In genomic region chr6:40868091-40868865, GRCh38 we compare ENCODE assay signal across 6 cellular contexts.
DNase-seq lines count a peak whose midpoint lies in the region; ATAC-seq and TF ChIP-seq lines count a peak whose summit lies in the region.
"Not testable (repeated sequence)": the region's sequence is repeated elsewhere in the genome, so short reads cannot be mapped to it uniquely, and the experiment has no call there.

No MANE protein-coding gene starts in this region.

- H2BK120ac ChIP-seq in trophoblast cell (ENCODE audit: insufficient read depth, low read length, poor library complexity), result not testable (repeated sequence)

- not testable (repeated sequence) for H4K8ac ChIP-seq in trophoblast cell (ENCODE audit: low read depth, low read length)

- H4K91ac ChIP-seq in trophoblast cell (ENCODE audit: low read depth, low read length), result not testable (repeated sequence)

- not testable (repeated sequence) for H2BK5ac ChIP-seq in trophoblast cell (ENCODE audit: low read depth, low read length, poor library complexity)

- H3K4me1 Mint-ChIP-seq in GM23338, result peaks cover 12% of the 10 kb centered on the region
- H3K4me1 Mint-ChIP-seq in endodermal cell, result not testable (repeated sequence)
- peaks cover 10% of the 10 kb centered on the region for H3K4me1 Mint-ChIP-seq in mesothelial cell of epicardium
- peaks cover 16% of the 10 kb centered on the region for H3K4me1 Mint-ChIP-seq in nephron progenitor cell

- peak overlapping the region; percentile 53 for H3K14ac ChIP-seq in trophoblast cell (ENCODE audit: low read length)

- not testable (repeated sequence) for H3K36me3 ChIP-seq in GM23338 (ENCODE audit: insufficient read depth); endodermal cell (ENCODE audit: control insufficient read depth, insufficient read depth, low read length); trophoblast cell (ENCODE audit: control insufficient read depth in 1 of 2, insufficient read depth in 2 of 2, low read length in 2 of 2)

- not testable (repeated sequence) for H4K12ac ChIP-seq in trophoblast cell (ENCODE audit: low read depth, low read length)

- peaks cover 15% of the 10 kb centered on the region for H3K9me3 ChIP-seq in endodermal cell (ENCODE audit: control insufficient read depth, low read length)
- not testable (repeated sequence) for H3K9me3 ChIP-seq in trophoblast cell (ENCODE audit: insufficient read depth, low read depth, low read length)

- H3K4me3 Mint-ChIP-seq in GM23338, mesothelial cell of epicardium: not testable (repeated sequence)
- H3K4me3 Mint-ChIP-seq in endodermal cell, result peak overlapping the region; percentile 3
- H3K4me3 Mint-ChIP-seq in nephron progenitor cell, result peak overlapping the region; percentile 8

- not testable (repeated sequence) for H3K4ac ChIP-seq in trophoblast cell (ENCODE audit: low read depth, low read length)

- H2AK5ac ChIP-seq in trophoblast cell (ENCODE audit: low read length), result not testable (repeated sequence)

- H3K4me2 ChIP-seq in GM23338; trophoblast cell (ENCODE audit: low read length): not testable (repeated sequence)

- not testable (repeated sequence) for TF ChIP-seq CTCF in GM23338 (conservative IDR thresholded peaks at IDR 0.05; ENCODE audit: low read depth in 2 of 2); endodermal cell (conservative IDR thresholded peaks at IDR 0.05); mesothelial cell of epicardium (IDR thresholded peaks at IDR 0.05; ENCODE audit: unreplicated experiment); nephron progenitor cell (IDR thresholded peaks at IDR 0.05)

- peak overlapping the region; percentile 84 for H2AFZ ChIP-seq in GM23338
- H2AFZ ChIP-seq in trophoblast cell (ENCODE audit: insufficient read depth, low read length, poor library complexity), result not testable (repeated sequence)

- H3K79me1 ChIP-seq in trophoblast cell (ENCODE audit: low read length), result not testable (repeated sequence)

- WGBS in endodermal cell (ENCODE audit: insufficient coverage in 1 of 2, insufficient read length in 1 of 2), 2 experiments, result 51 to 65% methylated on average over 14 of the region's 14 CpGs
- no CpG with 5 or more reads among the region's 14 CpGs for WGBS in trophoblast cell (ENCODE audit: extremely low coverage, insufficient coverage, insufficient read length)

- H4K20me1 ChIP-seq in GM23338 (replicated peaks; ENCODE audit: insufficient read depth), result not testable (repeated sequence)

- not testable (repeated sequence) for H3K9ac ChIP-seq in endodermal cell (ENCODE audit: extremely low read depth, low read length, poor library complexity, severe bottlenecking); trophoblast cell (ENCODE audit: low read length)

- H3K27ac ChIP-seq in GM23338 (ENCODE audit: low read depth); endodermal cell (ENCODE audit: low read depth, low read length); trophoblast cell (ENCODE audit: low read depth, low read length): not testable (repeated sequence)

- not testable (repeated sequence) for H3K9me3 Mint-ChIP-seq in GM23338, endodermal cell, mesothelial cell of epicardium, nephron progenitor cell

- H3K9me2 ChIP-seq in GM23338 (ENCODE audit: insufficient read depth), result not testable (repeated sequence)

- not testable (repeated sequence) for H3K4me3 ChIP-seq in GM23338; trophoblast cell (ENCODE audit: low read depth, low read length)
- peak overlapping the region; percentile 54 for H3K4me3 ChIP-seq in endodermal cell (ENCODE audit: low read length)

- H3K18ac ChIP-seq in trophoblast cell (ENCODE audit: low read length), result not testable (repeated sequence)

- not testable (repeated sequence) for ATAC-seq in GM23338

- H3K27ac Mint-ChIP-seq in GM23338 (peak overlapping the region; percentile 70), mesothelial cell of epicardium (peak overlapping the region; percentile 35), nephron progenitor cell (peak overlapping the region; percentile 60)
- not testable (repeated sequence) for H3K27ac Mint-ChIP-seq in endodermal cell

- H3K4me1 ChIP-seq in GM23338 (ENCODE audit: insufficient read depth), result peaks cover 11% of the 10 kb centered on the region
- not testable (repeated sequence) for H3K4me1 ChIP-seq in endodermal cell (ENCODE audit: control insufficient read depth, insufficient read depth, low read length); trophoblast cell (ENCODE audit: control insufficient read depth in 1 of 2, insufficient read depth in 2 of 2, low read length in 2 of 2)

- not testable (repeated sequence) for H3F3A ChIP-seq in GM23338 (replicated peaks; ENCODE audit: low read depth)

- not testable (repeated sequence) for H2BK12ac ChIP-seq in trophoblast cell (ENCODE audit: low read length)

- H3K23ac ChIP-seq in trophoblast cell (ENCODE audit: low read length), result not testable (repeated sequence)

- not testable (repeated sequence) for DNase-seq in GM23338 (ENCODE audit: low spot score); mesothelial cell of epicardium (ENCODE audit: low spot score in 2 of 2, unreplicated experiment in 2 of 2); nephron progenitor cell; trophoblast cell
- DNase-seq in endodermal cell, result peak; percentile 80
- peak; percentile 69 for DNase-seq in left kidney (ENCODE audit: low read depth, low spot score)

- H3K36me3 Mint-ChIP-seq in GM23338 (ENCODE audit: low read depth); endodermal cell (ENCODE audit: low read depth); mesothelial cell of epicardium; nephron progenitor cell (ENCODE audit: low read depth): not testable (repeated sequence)

- not testable (repeated sequence) for H3K27me3 ChIP-seq in GM23338 (ENCODE audit: insufficient read depth); endodermal cell (ENCODE audit: control insufficient read depth, insufficient read depth, low read length, poor library complexity, severe bottlenecking); trophoblast cell (ENCODE audit: insufficient read depth, low read length)

- H3K79me2 ChIP-seq in GM23338 (replicated peaks; ENCODE audit: insufficient read depth); trophoblast cell (ENCODE audit: control insufficient read depth, insufficient read depth, low read length, poor library complexity): not testable (repeated sequence)

- H3K27me3 Mint-ChIP-seq in GM23338 (ENCODE audit: insufficient read depth, low read depth, poor library complexity); endodermal cell (ENCODE audit: insufficient read depth); mesothelial cell of epicardium (ENCODE audit: low read depth): not testable (repeated sequence)
- peaks cover 11% of the 10 kb centered on the region for H3K27me3 Mint-ChIP-seq in nephron progenitor cell (ENCODE audit: low read depth, poor library complexity)
